8 cellular contexts compared by ENCODE assay signal in the genomic region with DNA sequence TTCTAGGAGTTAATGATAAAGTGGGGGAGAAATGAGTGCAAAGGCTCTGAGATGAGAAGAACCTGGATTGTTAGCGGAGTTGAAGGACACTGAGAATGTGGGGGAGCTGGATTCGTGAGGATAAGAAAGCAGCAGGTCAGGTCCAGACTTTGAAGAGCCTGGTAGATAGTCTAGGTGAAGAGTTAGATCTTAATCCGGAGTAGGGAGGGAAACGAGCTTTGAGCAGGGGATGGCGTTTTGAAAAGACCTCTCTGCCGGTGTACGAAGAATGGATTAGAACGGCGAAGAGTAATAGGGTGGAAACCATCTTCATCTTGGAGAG. TPM values are rescaled to one million over a fixed set of nuclear protein-coding genes. Genes with fewer than 3 reads are reported as not detected.
A peak's percentile ranks its signal among the peaks of the same experiment; 100 is the strongest.
DNase-seq lines count a peak whose midpoint lies in the region; ATAC-seq and TF ChIP-seq lines count a peak whose summit lies in the region.

No MANE protein-coding gene starts in this region.

- H3K4me3 Mint-ChIP-seq in activated T-cell treated with anti-CD3 and anti-CD28 coated beads, Interleukin-2, amount 50 U/mL, for 24 hours, result peak overlapping the region; percentile 32

- 77 to 81% methylated on average over 9 of the region's 9 CpGs for WGBS in lung, 2 donors
- WGBS in thyroid gland, 2 donors, result 74 to 79% methylated on average over 9 of the region's 9 CpGs

- H3K9me3 Mint-ChIP-seq in activated T-cell treated with anti-CD3 and anti-CD28 coated beads, Interleukin-2, amount 50 U/mL, for 24 hours, result peaks cover 8% of the 10 kb centered on the region

- H3K27ac ChIP-seq in ascending aorta (peak overlapping the region; percentile 96 to 98), lung (ENCODE audit: low read depth in 1 of 2, low read length in 1 of 2) (peak overlapping the region; percentile 88 to 96), thyroid gland (peak overlapping the region; percentile 89 to 93 (median 90))

- peak overlapping the region; percentile 26 to 85 for H3K4me3 ChIP-seq in ascending aorta
- H3K4me3 ChIP-seq in lung, result no peak overlapping the region
- H3K4me3 ChIP-seq in thyroid gland (replicated peaks in 1 of 3), result no peak overlapping the region

- H3K27ac Mint-ChIP-seq in activated T-cell treated with anti-CD3 and anti-CD28 coated beads, Interleukin-2, amount 50 U/mL, for 24 hours, result peak overlapping the region; percentile 89

- no peaks in the 10 kb centered on the region for H3K27me3 Mint-ChIP-seq in activated T-cell treated with anti-CD3 and anti-CD28 coated beads, Interleukin-2, amount 50 U/mL, for 24 hours

- peaks cover 0 to 30% of the 10 kb centered on the region in 2 donors for H3K4me1 ChIP-seq in ascending aorta
- H3K4me1 ChIP-seq in lung (ENCODE audit: control insufficient read depth in 2 of 2, insufficient read depth in 2 of 2, low read length in 2 of 2), result peaks cover 4 to 24% of the 10 kb centered on the region in 2 donors
- peaks cover 27 to 65% of the 10 kb centered on the region in 2 donors for H3K4me1 ChIP-seq in thyroid gland

- H3K27me3 ChIP-seq in ascending aorta, result no peaks in the 10 kb centered on the region
- H3K27me3 ChIP-seq in lung (ENCODE audit: control insufficient read depth, insufficient read depth), result no peaks in the 10 kb centered on the region
- H3K27me3 ChIP-seq in thyroid gland, result no peaks in the 10 kb centered on the region

- H3K4me1 Mint-ChIP-seq in activated T-cell treated with anti-CD3 and anti-CD28 coated beads, Interleukin-2, amount 50 U/mL, for 24 hours (ENCODE audit: low read depth), result peaks cover 67% of the 10 kb centered on the region

- H3K9me3 ChIP-seq in ascending aorta (no peaks in the 10 kb centered on the region), lung (ENCODE audit: control insufficient read depth in 2 of 2, insufficient read depth in 1 of 2, low read length in 1 of 2) (no peaks in the 10 kb centered on the region), thyroid gland (no peaks in the 10 kb centered on the region)

- DNase-seq in activated T-cell treated with anti-CD3 and anti-CD28 coated beads, Interleukin-2, amount 50 U/mL, for 24 hours, result no peak
- DNase-seq in activated T-cell treated with anti-CD3 and anti-CD28 coated beads for 4 hours, result no peak
- no peak for DNase-seq in ascending aorta (ENCODE audit: low spot score in 2 of 2)
- DNase-seq in lung (ENCODE audit: low spot score), result no peak
- DNase-seq in thyroid gland, result no peak
- no peak for DNase-seq in activated gamma-delta T cell treated with Interleukin-2 at 50 U/mL for 16 hours
- DNase-seq in amniotic stem cell (lab: John Stamatoyannopoulos, UW), result no peak

- no peak for TF ChIP-seq CTCF in ascending aorta (IDR thresholded peaks at IDR 0.05)
- TF ChIP-seq CTCF in lung (IDR thresholded peaks at IDR 0.05; ENCODE audit: control extremely low read depth, extremely low read depth), result no peak
- no peak for TF ChIP-seq CTCF in thyroid gland (IDR thresholded peaks at IDR 0.05)

- intact Hi-C loops in ascending aorta (cut with DNase I) (loop anchor here (1.0 kb wide), 2 partner anchors 29 to 113 kb away; a partner anchor contains a TSS), thyroid gland (cut with DNase I) (no loop called here)

- peaks cover 45% of the 10 kb centered on the region for H3K36me3 Mint-ChIP-seq in activated T-cell treated with anti-CD3 and anti-CD28 coated beads, Interleukin-2, amount 50 U/mL, for 24 hours (ENCODE audit: low read depth)

- H3K36me3 ChIP-seq in ascending aorta (no peaks in the 10 kb centered on the region), lung (ENCODE audit: control insufficient read depth in 2 of 2, insufficient read depth in 2 of 2, low read length in 2 of 2) (no peaks in the 10 kb centered on the region), thyroid gland (no peaks in the 10 kb centered on the region)

- no peak for TF ChIP-seq POLR2A in thyroid gland (IDR thresholded peaks at IDR 0.05)

- ATAC-seq in lung (ENCODE audit: insufficient read depth, low FRiP score) (no peak), GM21723 (IDR thresholded peaks at IDR 0.05; ENCODE audit: unreplicated experiment) (no peak)

RNA-seq across cellular contexts. Expression of a gene that starts 0.5 kb away (rescaled TPM):
- total RNA-seq in ascending aorta (109 TPM), lung (10 to 100 TPM; 46.5 to 51.5 TPM), thyroid gland (10 to 100 TPM; 28.0 to 51.7 (median 35.2) TPM)
- 10 to 100 TPM; 17.5 to 18.7 TPM for polyA plus RNA-seq in lung

RNA-seq across cellular contexts. Expression of a gene that starts 29.3 kb away (rescaled TPM):
- total RNA-seq in ascending aorta (232 TPM), lung (100 to 1,000 TPM; 230 to 689 TPM), thyroid gland (100 to 1,000 TPM; 315 to 475 (median 368) TPM)
- polyA plus RNA-seq in lung, result 100 to 1,000 TPM; 162 to 481 TPM

Comparison
In these comparisons a context has a peak if more than half of its experiments do, and no peak if none do; other contexts are left out.
1. H3K4me3 ChIP-seq: peak in ascending aorta (2 of 2); none in lung (single experiment) and thyroid gland (0 of 3).
2. Peak in every context shown above with its lines, with median percentiles within 50 percentile points of each other: H3K27ac ChIP-seq.